ENCODE assay signal across 1 cellular context in genomic region chr1:171113377-171113776, GRCh38.
TF ChIP-seq lines count a peak whose summit lies in the region.

No MANE protein-coding gene starts in this region.

TF ChIP-seq in IMR-90, 13 proteins besides CTCF, POLR2A, EP300 and RAD21 (continued from another document):
- TF ChIP-seq USF2 (IDR thresholded peaks at IDR 0.05; ENCODE audit: low read depth, low read length), result no peak
- no peak for TF ChIP-seq ELK1 (IDR thresholded peaks at IDR 0.05; ENCODE audit: borderline replicate concordance, low read depth, low read length)
- TF ChIP-seq NFE2L2 (IDR thresholded peaks at IDR 0.05; ENCODE audit: low read depth, low read length), result no peak
- TF ChIP-seq MAFK (IDR thresholded peaks at IDR 0.05; ENCODE audit: low read depth, low read length), result no peak
- no peak for TF ChIP-seq CEBPB (IDR thresholded peaks at IDR 0.05; ENCODE audit: low read depth, low read length)
- TF ChIP-seq RFX5 (IDR thresholded peaks at IDR 0.05; ENCODE audit: low read depth, low read length), result no peak
- TF ChIP-seq BHLHE40 (IDR thresholded peaks at IDR 0.05; ENCODE audit: low read depth, low read length), result no peak
